ENCODE assay signal across 19 cellular contexts in the genomic region with DNA sequence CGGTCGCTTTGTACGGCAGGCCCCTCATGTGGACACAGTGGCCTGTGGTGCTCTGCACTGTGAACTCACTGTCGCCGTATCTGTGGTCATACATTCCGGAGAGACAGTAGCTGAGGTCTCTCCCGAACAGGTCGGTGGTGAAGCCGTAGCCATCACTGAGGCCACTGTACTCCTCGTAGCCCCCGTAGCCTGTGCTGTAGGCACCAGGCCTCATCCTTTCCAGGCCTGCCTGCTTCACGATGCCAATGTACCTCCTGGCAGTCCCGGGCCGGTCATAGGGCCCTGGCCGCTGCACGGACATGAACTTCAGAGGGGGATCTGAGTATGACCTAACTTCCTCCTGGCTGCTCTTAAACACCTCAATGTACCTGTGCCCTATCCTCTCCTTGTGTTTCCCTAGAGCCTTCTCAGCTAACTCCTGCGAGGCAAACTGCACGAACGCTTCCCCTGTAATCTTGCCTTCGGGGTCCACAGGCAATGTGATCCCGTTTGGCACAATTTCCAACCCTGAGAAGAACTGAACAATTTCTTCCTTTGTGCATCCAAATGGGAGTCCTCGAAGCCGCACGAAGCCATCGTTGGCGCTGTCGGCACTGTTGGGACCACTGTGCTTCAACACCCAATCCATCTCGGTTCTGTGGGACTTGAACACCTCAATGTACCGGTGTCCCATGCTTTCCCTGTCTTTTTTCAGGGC. TPM values are rescaled to one million over a fixed set of nuclear protein-coding genes. Genes with fewer than 3 reads are reported as not detected.
DNase-seq lines count a peak whose midpoint lies in the region; ATAC-seq, FAIRE-seq and TF ChIP-seq lines count a peak whose summit lies in the region.
"Had no signal": no experiment of that assay in that cellular context is flagged by ENCODE, and none has a peak within 500 bp of the region (broad histone marks: within the 10 kb centered on the region; RNA-seq: fewer than 3 reads in every experiment).

No MANE protein-coding gene starts in this region.

- peaks cover 44% of the 10 kb centered on the region for H3K79me2 ChIP-seq in HepG2 (ENCODE audit: insufficient read depth, low read length)

- H4K20me1 ChIP-seq in HepG2 (ENCODE audit: insufficient read depth, low read length): peaks cover 69% of the 10 kb centered on the region

- H2BK5ac ChIP-seq in mesenchymal stem cell (ENCODE audit: low read depth, low read length, poor library complexity, severe bottlenecking): no peak overlapping the region

- H3K23ac ChIP-seq in mesenchymal stem cell (ENCODE audit: low read length in 2 of 2): no peak overlapping the region

- ATAC-seq in Right ventricle myocardium superior (ENCODE audit: poor library complexity): no peak
- ATAC-seq in activated B cell treated with CpG ODN at 0.5 μM for 24 hours (ENCODE audit: low read depth): no peak
- ATAC-seq in HepG2: no peak
- ATAC-seq in aorta (ENCODE audit: low FRiP score): no peak
- no peak for ATAC-seq in HG03280 (IDR thresholded peaks at IDR 0.05; ENCODE audit: unreplicated experiment)
- ATAC-seq: foreskin keratinocyte had no signal

- H3K79me1 ChIP-seq in mesenchymal stem cell (replicated peaks; ENCODE audit: low read length, poor library complexity, severe bottlenecking): peaks cover 19% of the 10 kb centered on the region

- no peaks in the 10 kb centered on the region for H3K27me3 ChIP-seq in cardiac muscle cell
- no peaks in the 10 kb centered on the region for H3K27me3 ChIP-seq in HepG2 (ENCODE audit: control insufficient read depth in 1 of 2, insufficient read depth in 2 of 2, low read length in 2 of 2)
- peaks cover 0 to 2% of the 10 kb centered on the region in 2 donors for H3K27me3 ChIP-seq in aorta (ENCODE audit: control insufficient read depth in 1 of 2, insufficient read depth in 2 of 2, low read length in 1 of 2)
- no peaks in the 10 kb centered on the region for H3K27me3 ChIP-seq in mesenchymal stem cell (ENCODE audit: control insufficient read depth in 1 of 2, insufficient read depth in 1 of 2, low read length in 2 of 2)
- H3K27me3 ChIP-seq: foreskin keratinocyte, upper lobe of left lung had no signal

- no peak overlapping the region for H3K14ac ChIP-seq in mesenchymal stem cell (ENCODE audit: low read length in 2 of 2)

- H2BK120ac ChIP-seq in mesenchymal stem cell (ENCODE audit: low read depth, low read length): no peak overlapping the region

- no peak overlapping the region for H4K91ac ChIP-seq in mesenchymal stem cell (ENCODE audit: low read length)

- intact Hi-C loops in Right ventricle myocardium superior (cut with DNase I) (no loop called here), activated B cell treated with CpG ODN at 0.5 μM for 24 hours (cut with micrococcal nuclease) (loop anchor here (1.0 kb wide), 1 partner anchor 10 kb away; no protein-coding TSS in a partner anchor), HepG2 (cut with micrococcal nuclease; ENCODE audit: unreplicated experiment) (no loop called here), aorta (cut with DNase I) (no loop called here)

- peak overlapping the region; percentile 11 for H3K27ac Mint-ChIP-seq in activated B cell treated with CpG ODN at 0.5 μM for 24 hours
- H3K27ac Mint-ChIP-seq: mesothelial cell of epicardium had no signal

- H3K18ac ChIP-seq in mesenchymal stem cell (ENCODE audit: low read depth in 1 of 2, low read length in 2 of 2): no peak overlapping the region

- H3K4me2 ChIP-seq in HepG2 (ENCODE audit: low read depth, low read length) (no peak overlapping the region), mesenchymal stem cell (ENCODE audit: low read length, poor library complexity, severe bottlenecking) (no peak overlapping the region)
- H3K4me2 ChIP-seq: SK-N-SH had no signal

- peaks cover 78% of the 10 kb centered on the region for H3K36me3 Mint-ChIP-seq in activated B cell treated with CpG ODN at 0.5 μM for 24 hours (ENCODE audit: low read depth)

- TF ChIP-seq CTCF in cardiac muscle cell (IDR thresholded peaks at IDR 0.05; ENCODE audit: low read depth, low read length): no peak
- TF ChIP-seq CTCF in activated B cell treated with CpG ODN at 0.5 μM for 24 hours (IDR thresholded peaks at IDR 0.05): no peak
- no peak for TF ChIP-seq CTCF in HepG2 (CRISPR knock-in tag; IDR thresholded peaks at IDR 0.05)

- H2AFZ ChIP-seq in HepG2 (ENCODE audit: low read length) (no peak overlapping the region), mesenchymal stem cell (ENCODE audit: low read depth, low read length) (no peak overlapping the region)

- no peak overlapping the region for H3K4me3 Mint-ChIP-seq in activated B cell treated with CpG ODN at 0.5 μM for 24 hours
- H3K4me3 Mint-ChIP-seq: brain, mesothelial cell of epicardium had no signal

- WGBS in HepG2 (ENCODE audit: low lambda C conversion rate): 97% methylated on average over 23 of the region's 29 CpGs
- WGBS in aorta, 2 donors: 92% methylated on average over 29 of the region's 29 CpGs
- WGBS in mesenchymal stem cell: 97% methylated on average over 29 of the region's 29 CpGs

- H3K4me1 Mint-ChIP-seq in activated B cell treated with CpG ODN at 0.5 μM for 24 hours: peaks cover 34% of the 10 kb centered on the region

- H3K27me3 Mint-ChIP-seq in activated B cell treated with CpG ODN at 0.5 μM for 24 hours: no peaks in the 10 kb centered on the region

- FAIRE-seq in HepG2 (lab: Jason Lieb, UNC): no peak
- FAIRE-seq: GM19239 had no signal

- no peak overlapping the region for H2AK5ac ChIP-seq in mesenchymal stem cell (ENCODE audit: low read length, severe bottlenecking)

- no peak overlapping the region for H3K9ac ChIP-seq in HepG2 (ENCODE audit: insufficient read depth, low read depth, low read length)
- no peak overlapping the region for H3K9ac ChIP-seq in mesenchymal stem cell (ENCODE audit: low read length)
- H3K9ac ChIP-seq: SK-N-SH had no signal

- H3K36me3 ChIP-seq in cardiac muscle cell (peaks cover 53% of the 10 kb centered on the region), HepG2 (replicated peaks in 1 of 2; ENCODE audit: control insufficient read depth in 1 of 2, insufficient read depth in 2 of 2, low read length in 2 of 2) (peaks cover 22 to 59% of the 10 kb centered on the region in 2 experiments), aorta (ENCODE audit: control insufficient read depth in 1 of 2, insufficient read depth in 2 of 2, low read length in 1 of 2) (peaks cover 7 to 13% of the 10 kb centered on the region in 2 donors), mesenchymal stem cell (ENCODE audit: control insufficient read depth in 1 of 2, insufficient read depth in 2 of 2, low read depth in 1 of 2, low read length in 2 of 2) (peaks cover 51 to 81% of the 10 kb centered on the region in 2 experiments)

- no peaks in the 10 kb centered on the region for H3K9me3 Mint-ChIP-seq in activated B cell treated with CpG ODN at 0.5 μM for 24 hours
- H3K9me3 Mint-ChIP-seq: brain, mesothelial cell of epicardium had no signal

- TF ChIP-seq EP300 in HepG2 (IDR thresholded peaks at IDR 0.05; ENCODE audit: low read depth in 2 of 2, low read length in 2 of 2): no peak
- TF ChIP-seq EP300 in HepG2 (CRISPR knock-in tag; IDR thresholded peaks at IDR 0.05; ENCODE audit: borderline replicate concordance): no peak

- POLR2A ChIA-PET in activated B cell treated with CpG ODN at 0.5 μM for 24 hours (lab: Charles Lee) (interaction anchor here (0.6 kb wide), 1 partner anchor 53 kb away, joined by 6 read pairs; no protein-coding TSS in a partner anchor), HepG2 (lab: Yijun Ruan, JAX) (interaction anchor here (2.6 to 3.3 kb wide), 2 partner anchors 9 to 21 kb away, joined by 9 to 22 read pairs; no protein-coding TSS in a partner anchor)

- H3K4me3 ChIP-seq in cardiac muscle cell: no peak overlapping the region
- no peak overlapping the region for H3K4me3 ChIP-seq in HepG2 (replicated peaks in 1 of 3; ENCODE audit: insufficient read depth in 1 of 3, low read depth in 2 of 3, low read length in 3 of 3)
- H3K4me3 ChIP-seq in aorta (ENCODE audit: low read length in 2 of 2): no peak overlapping the region
- H3K4me3 ChIP-seq in mesenchymal stem cell (ENCODE audit: insufficient read depth in 1 of 2, low read depth in 1 of 2, low read length in 2 of 2): no peak overlapping the region
- H3K4me3 ChIP-seq: upper lobe of left lung had no signal

- H3K27ac ChIP-seq in cardiac muscle cell (peak overlapping the region; percentile 17), HepG2 (ENCODE audit: extremely low read length, insufficient read depth, low read length) (no peak overlapping the region), aorta (ENCODE audit: low read depth in 1 of 2, low read length in 2 of 2) (no peak overlapping the region), mesenchymal stem cell (ENCODE audit: low read length, poor library complexity, severe bottlenecking) (no peak overlapping the region)
- H3K27ac ChIP-seq: foreskin keratinocyte, upper lobe of left lung had no signal

- no peak overlapping the region for H2BK12ac ChIP-seq in mesenchymal stem cell (ENCODE audit: low read length in 2 of 2)

- BruUV-seq in HepG2 (replicated peaks; lab: Mats Ljungman, UMichigan): TSS peak; percentile 27

- TF ChIP-seq RAD21 in HepG2 (CRISPR knock-in tag; IDR thresholded peaks at IDR 0.05): no peak

- H4K8ac ChIP-seq in mesenchymal stem cell (ENCODE audit: low read length): no peak overlapping the region

- in situ Hi-C loops in HepG2 (cut with HindIII; ENCODE audit: extremely low pct_ligation_motif_present, low pct_unique_long_range_greater_than_20kb): no loop called here

- peak; percentile 13 to 20; a peak in 1 of 4 replicates for TF ChIP-seq POLR2A in HepG2 (IDR thresholded peaks at IDR 0.05; ENCODE audit: insufficient read depth in 1 of 2, low read depth in 2 of 2, low read length in 2 of 2)

- CTCF ChIA-PET in activated B cell treated with CpG ODN at 0.5 μM for 24 hours (lab: Charles Lee) (no interaction called here), HepG2 (lab: Yijun Ruan, JAX; ENCODE audit: low intra/inter-chr PET ratio, low total read pairs) (no interaction called here)

- H3K4ac ChIP-seq in mesenchymal stem cell (ENCODE audit: low read depth in 1 of 2, low read length in 2 of 2): no peak overlapping the region

- DNase-seq in cardiac muscle cell (ENCODE audit: low read depth in 1 of 2, low spot score in 1 of 2) (no peak), Right ventricle myocardium superior (no peak), activated B cell treated with CpG ODN at 0.5 μM for 24 hours (no peak), HepG2 (ENCODE audit: low spot score) (no peak), aorta (peak; percentile 13 to 65), mesenchymal stem cell (no peak), LoVo (ENCODE audit: low spot score) (no peak)
- DNase-seq: DMS79; effector CD8-positive, alpha-beta T cell; foreskin keratinocyte; GOT3; NCI-H2171 treated with DMSO at 0.1 percent for 48 hours; SK-N-SH; upper lobe of left lung had no signal

- H3K9me3 ChIP-seq in cardiac muscle cell (ENCODE audit: low read depth): no peaks in the 10 kb centered on the region
- no peaks in the 10 kb centered on the region for H3K9me3 ChIP-seq in HepG2 (ENCODE audit: low read length)
- no peaks in the 10 kb centered on the region for H3K9me3 ChIP-seq in aorta (ENCODE audit: control insufficient read depth, low read length)
- H3K9me3 ChIP-seq in mesenchymal stem cell (ENCODE audit: control insufficient read depth, low read length): no peaks in the 10 kb centered on the region
- H3K9me3 ChIP-seq: SK-N-SH, upper lobe of left lung had no signal

- no peaks in the 10 kb centered on the region for H3K4me1 ChIP-seq in cardiac muscle cell (ENCODE audit: low read depth)
- peaks cover 51% of the 10 kb centered on the region for H3K4me1 ChIP-seq in HepG2 (ENCODE audit: insufficient read depth, low read length)
- H3K4me1 ChIP-seq in aorta (ENCODE audit: control insufficient read depth in 1 of 2, insufficient read depth in 2 of 2, low read length in 2 of 2): no peaks in the 10 kb centered on the region
- H3K4me1 ChIP-seq in mesenchymal stem cell (ENCODE audit: control insufficient read depth, insufficient read depth, low read depth, low read length): peaks cover 7% of the 10 kb centered on the region
- H3K4me1 ChIP-seq: foreskin keratinocyte had no signal

- no peak overlapping the region for H2BK15ac ChIP-seq in mesenchymal stem cell (ENCODE audit: low read depth, poor library complexity, severe bottlenecking)

RNA-seq across cellular contexts. Expression of a gene that starts 15.7 kb away (rescaled TPM):
- total RNA-seq in cardiac muscle cell (not detected in 2 replicates), Right ventricle myocardium superior (not detected), activated B cell treated with CpG ODN at 0.5 μM for 24 hours (not detected in 2 replicates), HepG2 (2016; rRNA removed; fragmentation: Illumina TruSeq; extraction: Trizol) (not detected in 2 replicates), aorta (not detected)
- polyA plus RNA-seq in cardiac muscle cell (0.67 TPM in 1 of 2 replicates, not detected in the other), HepG2 (2011; rRNA removed) (not detected in 2 replicates), aorta (not detected)
- total RNA-seq in HepG2 (2016; cell fraction: cytosol; rRNA removed; fragmentation: Illumina TruSeq; extraction: Trizol; ENCODE audit: low read depth): not detected in 2 replicates
- not detected in 2 replicates for total RNA-seq in HepG2 (2016; cell fraction: insoluble cytoplasmic fraction; rRNA removed; fragmentation: Illumina TruSeq; extraction: Trizol)
- not detected in 2 replicates for total RNA-seq in HepG2 (2016; cell fraction: membrane; rRNA removed; fragmentation: Illumina TruSeq; extraction: Trizol)
- not detected in 2 replicates for total RNA-seq in HepG2 (2016; cell fraction: nucleus; rRNA removed; fragmentation: Illumina TruSeq; extraction: Trizol)
- polyA plus RNA-seq in HepG2 (2011; cell fraction: cytosol; rRNA removed): not detected in 2 replicates
- not detected in 2 replicates for polyA plus RNA-seq in HepG2 (2011; cell fraction: nucleus; rRNA removed)
- polyA plus RNA-seq in HepG2 (2012): not detected in 2 replicates
- polyA plus RNA-seq in HepG2 (2016; cell fraction: cytosol; fragmentation: Illumina TruSeq; extraction: Trizol; ENCODE audit: low read depth): not detected in 2 replicates
- not detected in 2 replicates for polyA plus RNA-seq in HepG2 (2016; cell fraction: insoluble cytoplasmic fraction; fragmentation: Illumina TruSeq; extraction: Trizol; ENCODE audit: low read depth)
- not detected in 2 replicates for polyA plus RNA-seq in HepG2 (2016; cell fraction: membrane; fragmentation: Illumina TruSeq; extraction: Trizol; ENCODE audit: low read depth)
- not detected in 2 replicates for polyA plus RNA-seq in HepG2 (2016; cell fraction: nucleus; fragmentation: Illumina TruSeq; extraction: Trizol; ENCODE audit: insufficient read depth, low read depth)
- polyA minus RNA-seq in HepG2 (2011; rRNA and poly(A)+ RNA removed; ENCODE audit: low replicate concordance): 0.21 TPM in 1 of 2 replicates, not detected in the other
- not detected in 2 replicates for polyA minus RNA-seq in HepG2 (2011; cell fraction: cytosol; rRNA and poly(A)+ RNA removed)
- polyA minus RNA-seq in HepG2 (2011; cell fraction: nucleus; rRNA and poly(A)+ RNA removed): not detected in 2 replicates
- not detected for polyA plus RNA-seq in mesenchymal stem cell (2013, experiment 1 of 2)
- not detected for polyA plus RNA-seq in mesenchymal stem cell (2013, experiment 2 of 2)
- total RNA-seq: foreskin keratinocyte, M059J, mesothelial cell of epicardium had no signal
- polyA plus RNA-seq: foreskin keratinocyte, SK-N-SH had no signal

RNA-seq across cellular contexts. Expression of a gene that starts 21.9 kb away (rescaled TPM):
- total RNA-seq in cardiac muscle cell (180 and 189 TPM in 2 replicates), Right ventricle myocardium superior (77.5 TPM), activated B cell treated with CpG ODN at 0.5 μM for 24 hours (253 and 255 TPM in 2 replicates), HepG2 (2016; rRNA removed; fragmentation: Illumina TruSeq; extraction: Trizol) (308 and 449 TPM in 2 replicates), aorta (100 to 1,000 TPM; 103 to 114 TPM)
- polyA plus RNA-seq in cardiac muscle cell (111 and 130 TPM in 2 replicates), HepG2 (2011; rRNA removed) (166 and 177 TPM in 2 replicates), aorta (10 to 100 TPM; 54.3 to 63.2 TPM)
- total RNA-seq in HepG2 (2016; cell fraction: cytosol; rRNA removed; fragmentation: Illumina TruSeq; extraction: Trizol; ENCODE audit: low read depth): 44.9 and 49.9 TPM in 2 replicates
- total RNA-seq in HepG2 (2016; cell fraction: insoluble cytoplasmic fraction; rRNA removed; fragmentation: Illumina TruSeq; extraction: Trizol): 322 and 435 TPM in 2 replicates
- total RNA-seq in HepG2 (2016; cell fraction: membrane; rRNA removed; fragmentation: Illumina TruSeq; extraction: Trizol): 123 and 131 TPM in 2 replicates
- 111 and 121 TPM in 2 replicates for total RNA-seq in HepG2 (2016; cell fraction: nucleus; rRNA removed; fragmentation: Illumina TruSeq; extraction: Trizol)
- 147 and 166 TPM in 2 replicates for polyA plus RNA-seq in HepG2 (2011; cell fraction: cytosol; rRNA removed)
- polyA plus RNA-seq in HepG2 (2011; cell fraction: nucleus; rRNA removed): 137 and 153 TPM in 2 replicates
- 134 and 169 TPM in 2 replicates for polyA plus RNA-seq in HepG2 (2012)
- polyA plus RNA-seq in HepG2 (2016; cell fraction: cytosol; fragmentation: Illumina TruSeq; extraction: Trizol; ENCODE audit: low read depth): 19.5 and 22.4 TPM in 2 replicates
- 388 and 410 TPM in 2 replicates for polyA plus RNA-seq in HepG2 (2016; cell fraction: insoluble cytoplasmic fraction; fragmentation: Illumina TruSeq; extraction: Trizol; ENCODE audit: low read depth)
- polyA plus RNA-seq in HepG2 (2016; cell fraction: membrane; fragmentation: Illumina TruSeq; extraction: Trizol; ENCODE audit: low read depth): 49.0 and 51.7 TPM in 2 replicates
- 178 and 179 TPM in 2 replicates for polyA plus RNA-seq in HepG2 (2016; cell fraction: nucleus; fragmentation: Illumina TruSeq; extraction: Trizol; ENCODE audit: insufficient read depth, low read depth)
- 271 and 284 TPM in 2 replicates for polyA minus RNA-seq in HepG2 (2011; rRNA and poly(A)+ RNA removed; ENCODE audit: low replicate concordance)
- polyA minus RNA-seq in HepG2 (2011; cell fraction: cytosol; rRNA and poly(A)+ RNA removed): 121 and 128 TPM in 2 replicates
- polyA minus RNA-seq in HepG2 (2011; cell fraction: nucleus; rRNA and poly(A)+ RNA removed): 64.2 and 75.8 TPM in 2 replicates
- polyA plus RNA-seq in mesenchymal stem cell (2013, experiment 1 of 2): 115 TPM
- polyA plus RNA-seq in mesenchymal stem cell (2013, experiment 2 of 2): 117 TPM

RNA-seq across cellular contexts. Expression of a gene that starts 49.8 kb away (rescaled TPM):
- 8.8 and 9.0 TPM in 2 replicates for total RNA-seq in cardiac muscle cell
- polyA plus RNA-seq in cardiac muscle cell: 5.3 and 6.0 TPM in 2 replicates
- 2.0 TPM for total RNA-seq in Right ventricle myocardium superior
- 2.9 and 3.4 TPM in 2 replicates for total RNA-seq in activated B cell treated with CpG ODN at 0.5 μM for 24 hours
- 6.1 and 7.4 TPM in 2 replicates for total RNA-seq in HepG2 (2016; rRNA removed; fragmentation: Illumina TruSeq; extraction: Trizol)
- 3.3 and 6.4 TPM in 2 replicates for total RNA-seq in HepG2 (2016; cell fraction: cytosol; rRNA removed; fragmentation: Illumina TruSeq; extraction: Trizol; ENCODE audit: low read depth)
- total RNA-seq in HepG2 (2016; cell fraction: insoluble cytoplasmic fraction; rRNA removed; fragmentation: Illumina TruSeq; extraction: Trizol): 6.3 and 8.8 TPM in 2 replicates
- 5.5 and 7.7 TPM in 2 replicates for total RNA-seq in HepG2 (2016; cell fraction: membrane; rRNA removed; fragmentation: Illumina TruSeq; extraction: Trizol)
- total RNA-seq in HepG2 (2016; cell fraction: nucleus; rRNA removed; fragmentation: Illumina TruSeq; extraction: Trizol): 3.5 and 6.0 TPM in 2 replicates
- polyA plus RNA-seq in HepG2 (2011; rRNA removed): 6.6 and 8.8 TPM in 2 replicates
- 3.6 and 5.2 TPM in 2 replicates for polyA plus RNA-seq in HepG2 (2011; cell fraction: cytosol; rRNA removed)
- polyA plus RNA-seq in HepG2 (2011; cell fraction: nucleus; rRNA removed): 1.8 and 13.7 TPM in 2 replicates
- 2.6 and 3.3 TPM in 2 replicates for polyA plus RNA-seq in HepG2 (2012)
- polyA plus RNA-seq in HepG2 (2016; cell fraction: cytosol; fragmentation: Illumina TruSeq; extraction: Trizol; ENCODE audit: low read depth): 5.4 and 5.7 TPM in 2 replicates
- polyA plus RNA-seq in HepG2 (2016; cell fraction: insoluble cytoplasmic fraction; fragmentation: Illumina TruSeq; extraction: Trizol; ENCODE audit: low read depth): 5.9 and 7.2 TPM in 2 replicates
- polyA plus RNA-seq in HepG2 (2016; cell fraction: membrane; fragmentation: Illumina TruSeq; extraction: Trizol; ENCODE audit: low read depth): 6.0 and 8.7 TPM in 2 replicates
- polyA plus RNA-seq in HepG2 (2016; cell fraction: nucleus; fragmentation: Illumina TruSeq; extraction: Trizol; ENCODE audit: insufficient read depth, low read depth): 4.2 and 8.8 TPM in 2 replicates
- polyA minus RNA-seq in HepG2 (2011; rRNA and poly(A)+ RNA removed; ENCODE audit: low replicate concordance): 3.5 and 7.7 TPM in 2 replicates
- polyA minus RNA-seq in HepG2 (2011; cell fraction: cytosol; rRNA and poly(A)+ RNA removed): 1.1 and 1.7 TPM in 2 replicates
- 4.8 and 6.7 TPM in 2 replicates for polyA minus RNA-seq in HepG2 (2011; cell fraction: nucleus; rRNA and poly(A)+ RNA removed)
- 1 to 10 TPM; 5.2 to 7.1 TPM for total RNA-seq in aorta
- 1 to 10 TPM; 8.8 to 9.4 TPM for polyA plus RNA-seq in aorta
- polyA plus RNA-seq in mesenchymal stem cell (2013, experiment 1 of 2): 3.1 TPM
- 3.3 TPM for polyA plus RNA-seq in mesenchymal stem cell (2013, experiment 2 of 2)

Comparison
In these comparisons a context has a peak if more than half of its experiments do, and no peak if none do; other contexts are left out.
1. DNase-seq: peak in aorta (2 of 2); none in cardiac muscle cell (0 of 2), Right ventricle myocardium superior (single experiment), activated B cell treated with CpG ODN at 0.5 μM for 24 hours (single experiment), HepG2 (single experiment), mesenchymal stem cell (single experiment) and LoVo (single experiment).